ENCODE assay signal across 8 cellular contexts in the genomic region with DNA sequence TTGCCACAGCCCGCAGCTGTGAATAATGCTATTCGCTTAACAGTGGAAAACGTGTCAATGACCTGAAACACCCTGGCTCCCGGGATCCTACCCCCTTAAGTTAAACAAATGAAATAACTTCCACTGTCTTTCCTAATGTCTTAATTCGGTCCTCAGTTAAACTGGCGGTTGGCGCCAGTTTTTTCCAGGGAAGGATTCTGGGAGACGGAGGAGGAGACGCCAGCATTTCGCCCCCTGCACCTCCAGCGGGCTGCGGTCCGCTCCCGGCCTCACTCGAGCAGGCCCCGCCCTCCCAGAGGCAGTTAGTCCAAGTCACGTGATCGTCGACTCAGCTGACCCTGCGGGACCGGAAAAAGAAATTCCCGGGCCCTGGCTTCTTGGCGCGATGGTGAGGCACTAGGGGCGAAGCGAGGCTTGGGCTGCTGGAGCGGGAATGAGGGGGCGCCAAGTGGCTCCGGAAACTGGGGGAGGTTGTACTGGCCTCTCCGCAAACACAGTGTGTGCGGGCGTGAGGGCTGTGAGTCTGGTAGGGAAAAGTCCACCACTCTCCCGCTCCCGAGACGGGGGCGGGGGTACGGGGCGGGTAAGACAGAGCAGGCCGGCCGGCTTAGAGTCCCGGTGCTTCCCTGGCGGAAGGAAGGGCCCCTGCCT. TPM values are rescaled to one million over a fixed set of nuclear protein-coding genes. Genes with fewer than 3 reads are reported as not detected.
DNase-seq lines count a peak whose midpoint lies in the region; ATAC-seq and TF ChIP-seq lines count a peak whose summit lies in the region.

A gene (plus strand): TSS at position 359 of the 651 bp plus-strand sequence. CDS start 27 bp downstream, at position 386.

- DNase-seq in CD8-positive, alpha-beta T cell: peak in 6 of 7 experiments; percentile 49 to 78 (median 63)
- DNase-seq in NCI-H1417 treated with DMSO at 0.1 percent for 48 hours (lab: John Stamatoyannopoulos, UW) (peak; percentile 70), T-helper 17 cell (peak; percentile 38 to 55 (median 50)), amygdala (lab: John Stamatoyannopoulos, UW) (peak; percentile 60 to 95 (median 87)), left ventricle myocardium inferior (peak; percentile 96), posterior vena cava (ENCODE audit: low spot score) (peak; percentile 98), type B pancreatic cell (ENCODE audit: extremely low spot score, unreplicated experiment) (peak; percentile 96)

- no peaks in the 10 kb centered on the region for H3K36me3 ChIP-seq in CD8-positive, alpha-beta T cell (ENCODE audit: insufficient read depth, low read length)
- peaks cover 13% of the 10 kb centered on the region for H3K36me3 ChIP-seq in left ventricle myocardium inferior

- H3K27me3 ChIP-seq in CD8-positive, alpha-beta T cell (ENCODE audit: insufficient read depth, low read length): no peaks in the 10 kb centered on the region
- H3K27me3 ChIP-seq in left ventricle myocardium inferior (ENCODE audit: low read depth): no peaks in the 10 kb centered on the region

- no peaks in the 10 kb centered on the region for H3K9me3 Mint-ChIP-seq in CD8-positive, alpha-beta T cell
- H3K9me3 Mint-ChIP-seq in type B pancreatic cell: no peaks in the 10 kb centered on the region

- H3K4me1 Mint-ChIP-seq in CD8-positive, alpha-beta T cell (ENCODE audit: low read depth): peaks cover 19% of the 10 kb centered on the region
- peaks cover 22% of the 10 kb centered on the region for H3K4me1 Mint-ChIP-seq in T-helper 17 cell
- peaks cover 14% of the 10 kb centered on the region for H3K4me1 Mint-ChIP-seq in type B pancreatic cell (ENCODE audit: unreplicated experiment)

- POLR2A ChIA-PET in CD8-positive, alpha-beta T cell (lab: Charles Lee): interaction anchor here (0.8 to 2.0 kb wide), 4 partner anchors 12 to 273 kb away, joined by 3 to 6 read pairs (median 4); no protein-coding TSS in a partner anchor

- TF ChIP-seq CTCF in CD8-positive, alpha-beta T cell (IDR thresholded peaks at IDR 0.05): no peak
- no peak for TF ChIP-seq CTCF in left ventricle myocardium inferior (IDR thresholded peaks at IDR 0.05; ENCODE audit: borderline replicate concordance)
- TF ChIP-seq CTCF in type B pancreatic cell (conservative IDR thresholded peaks at IDR 0.05): peak; percentile 22

- intact Hi-C loops in CD8-positive, alpha-beta T cell (cut with DNase I, micrococcal nuclease): loop anchor here in 1 of 2 experiments (1.0 kb wide), 1 partner anchor 32 kb away; a partner anchor contains a TSS
- intact Hi-C loops in left ventricle myocardium inferior (cut with micrococcal nuclease): no loop called here
- intact Hi-C loops in posterior vena cava (cut with DNase I): no loop called here

- ATAC-seq in CD8-positive, alpha-beta T cell: peak; percentile 67
- ATAC-seq in GM21825 (IDR thresholded peaks at IDR 0.05; ENCODE audit: unreplicated experiment) (peak; percentile 58), T-helper 17 cell (peak; percentile 84)

- peak within 1 kb of the TSS; percentile 85 for H3K27ac Mint-ChIP-seq in CD8-positive, alpha-beta T cell
- H3K27ac Mint-ChIP-seq in T-helper 17 cell (peak within 1 kb of the TSS; percentile 93), type B pancreatic cell (peak within 1 kb of the TSS; percentile 93)

- CTCF ChIA-PET in CD8-positive, alpha-beta T cell (lab: Charles Lee): no interaction called here

- H3K4me3 ChIP-seq in CD8-positive, alpha-beta T cell (ENCODE audit: low read depth, low read length): peak within 1 kb of the TSS; percentile 86
- peak within 1 kb of the TSS; percentile 98 for H3K4me3 ChIP-seq in left ventricle myocardium inferior

- no peaks in the 10 kb centered on the region for H3K9me3 ChIP-seq in CD8-positive, alpha-beta T cell (ENCODE audit: low read length)
- no peaks in the 10 kb centered on the region for H3K9me3 ChIP-seq in T-helper 17 cell (ENCODE audit: control insufficient read depth, low read length, poor library complexity, severe bottlenecking)
- H3K9me3 ChIP-seq in left ventricle myocardium inferior (replicated peaks): no peaks in the 10 kb centered on the region

- no peaks in the 10 kb centered on the region for H3K27me3 Mint-ChIP-seq in CD8-positive, alpha-beta T cell (ENCODE audit: low read depth)
- H3K27me3 Mint-ChIP-seq in T-helper 17 cell (no peaks in the 10 kb centered on the region), type B pancreatic cell (peaks cover 3% of the 10 kb centered on the region)

- H3K36me3 Mint-ChIP-seq in CD8-positive, alpha-beta T cell: peaks cover 13% of the 10 kb centered on the region
- no peaks in the 10 kb centered on the region for H3K36me3 Mint-ChIP-seq in T-helper 17 cell (ENCODE audit: low read depth)
- H3K36me3 Mint-ChIP-seq in type B pancreatic cell: no peaks in the 10 kb centered on the region

- H3K4me3 Mint-ChIP-seq in CD8-positive, alpha-beta T cell: peak within 1 kb of the TSS; percentile 86
- peak within 1 kb of the TSS; percentile 94 for H3K4me3 Mint-ChIP-seq in T-helper 17 cell
- H3K4me3 Mint-ChIP-seq in type B pancreatic cell: peak within 1 kb of the TSS; percentile 99

- peak within 1 kb of the TSS; percentile 43 for H3K27ac ChIP-seq in CD8-positive, alpha-beta T cell (ENCODE audit: low read depth, low read length)
- H3K27ac ChIP-seq in left ventricle myocardium inferior (replicated peaks): peak within 1 kb of the TSS; percentile 83

- peaks cover 13% of the 10 kb centered on the region for H3K4me1 ChIP-seq in CD8-positive, alpha-beta T cell (ENCODE audit: insufficient read depth, low read length)
- peaks cover 21% of the 10 kb centered on the region for H3K4me1 ChIP-seq in left ventricle myocardium inferior

RNA-seq across cellular contexts. Expression of the gene that starts here (rescaled TPM):
- total RNA-seq in CD8-positive, alpha-beta T cell: 10 to 100 TPM; 10.1 to 10.2 TPM
- total RNA-seq in T-helper 17 cell (10 to 100 TPM; 24.7 to 27.3 TPM), left ventricle myocardium inferior (36.4 TPM), posterior vena cava (10 to 100 TPM; 29.0 to 33.2 TPM), type B pancreatic cell (ENCODE audit: low replicate concordance) (73.8 and 97.7 TPM in 2 replicates)

Comparison
In these comparisons a context has a peak if more than half of its experiments do, and no peak if none do; other contexts are left out.
1. Peak in every context shown above with its lines: DNase-seq, ATAC-seq, H3K4me3 ChIP-seq and H3K27ac ChIP-seq.